In the genomic region with DNA sequence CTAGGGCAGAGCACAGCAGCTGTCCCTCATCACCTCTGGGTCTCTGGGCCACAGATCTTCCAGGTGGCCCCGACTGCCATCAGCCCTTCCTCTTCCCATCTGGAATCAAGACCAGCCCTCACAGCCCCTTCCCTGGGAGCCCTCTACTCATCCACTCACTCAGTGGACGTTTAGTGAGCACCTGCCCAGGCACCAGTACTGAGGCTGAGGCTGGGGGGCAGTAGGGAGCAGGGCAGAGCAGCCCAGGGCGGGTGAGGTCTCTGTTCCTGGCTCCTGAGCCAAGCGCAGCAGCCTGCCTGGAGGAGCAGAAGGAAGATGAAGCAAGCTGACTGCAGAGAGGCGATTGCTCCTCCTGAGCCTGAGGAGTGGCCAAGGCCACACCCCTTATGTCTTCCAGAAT, we compare ENCODE assay signal across 13 cellular contexts. TPM values are rescaled to one million over a fixed set of nuclear protein-coding genes. Genes with fewer than 3 reads are reported as not detected.
A peak's percentile ranks its signal among the peaks of the same experiment; 100 is the strongest.
DNase-seq lines count a peak whose midpoint lies in the region; ATAC-seq and TF ChIP-seq lines count a peak whose summit lies in the region.
"Had no signal": no experiment of that assay in that cellular context is flagged by ENCODE, and none has a peak within 500 bp of the region (broad histone marks: within the 10 kb centered on the region; RNA-seq: fewer than 3 reads in every experiment).

No MANE protein-coding gene starts in this region.

- H3K36me3 ChIP-seq in A673 (ENCODE audit: insufficient read depth, low read length, poor library complexity, severe bottlenecking) (no peaks in the 10 kb centered on the region), body of pancreas (replicated peaks in 1 of 2; ENCODE audit: insufficient read depth in 1 of 2, low read depth in 2 of 2) (no peaks in the 10 kb centered on the region)

- CTCF ChIA-PET in A673 (lab: Charles Lee): no interaction called here

- intact Hi-C loops in A673 (cut with micrococcal nuclease; ENCODE audit: unreplicated experiment) (loop anchor here (10.0 kb wide), 1 partner anchor 61 kb away; a partner anchor contains a TSS), body of pancreas (cut with DNase I) (no loop called here)

- POLR2A ChIA-PET in A673 (lab: Charles Lee; ENCODE audit: low non-redundant PET): no interaction called here

- 28 to 40% methylated on average over 2 to 5 of the region's 5 CpGs for WGBS in body of pancreas, 2 donors

- BruUV-seq in A673 (replicated peaks; lab: Mats Ljungman, UMichigan): no TSS peak

- no peak for TF ChIP-seq POLR2A in body of pancreas (IDR thresholded peaks at IDR 0.05)

- no peaks in the 10 kb centered on the region for H3K9me3 ChIP-seq in A673 (ENCODE audit: low read depth, low read length, poor library complexity, severe bottlenecking)
- no peaks in the 10 kb centered on the region for H3K9me3 ChIP-seq in body of pancreas

- TF ChIP-seq CTCF in GM12873 (IDR thresholded peaks at IDR 0.05; ENCODE audit: insufficient read depth, low read depth, low read length, missing control alignments) (peak; percentile 35), astrocyte of the cerebellum (IDR thresholded peaks at IDR 0.05; ENCODE audit: low read depth, low read length, missing control alignments) (peak; percentile 18), A673 (conservative IDR thresholded peaks at IDR 0.05; ENCODE audit: low read depth, low read length) (no peak), body of pancreas (IDR thresholded peaks at IDR 0.05) (no peak)

- in situ Hi-C loops in astrocyte of the cerebellum (cut with HindIII; ENCODE audit: low sequenced_read_pairs): no loop called here

- H3K4me3 ChIP-seq in astrocyte of the cerebellum (ENCODE audit: low read depth, low read length): no peak overlapping the region
- H3K4me3 ChIP-seq in A673 (ENCODE audit: low read depth, low read length, poor library complexity, severe bottlenecking): no peak overlapping the region
- H3K4me3 ChIP-seq in body of pancreas: no peak overlapping the region

- H3K27me3 ChIP-seq in A673 (replicated peaks; ENCODE audit: insufficient read depth, low read depth, low read length, poor library complexity) (no peaks in the 10 kb centered on the region), body of pancreas (no peaks in the 10 kb centered on the region)

- ATAC-seq in body of pancreas: no peak
- ATAC-seq: CD8-positive, alpha-beta T cell; effector memory CD8-positive, alpha-beta T cell; stimulated activated effector memory CD8-positive, alpha-beta T cell treated with anti-CD3 and anti-CD28 coated beads, Interleukin-12 subunit alpha, Interleukin-12 subunit beta, amount 100 ng/mL, for 72 hours had no signal

- DNase-seq in AG20443 (ENCODE audit: low spot score): peak; percentile 29
- DNase-seq in astrocyte of the cerebellum (ENCODE audit: low read depth): no peak
- DNase-seq in A673 (ENCODE audit: low spot score): no peak
- no peak for DNase-seq in body of pancreas
- no peak for DNase-seq in activated CD4-positive, alpha-beta T cell treated with anti-CD3 and anti-CD28 coated beads for 1 hour
- DNase-seq: effector memory CD8-positive, alpha-beta T cell; Kasumi-1 had no signal

- H3K4me1 ChIP-seq in A673 (ENCODE audit: insufficient read depth, low read length, poor library complexity, severe bottlenecking) (no peaks in the 10 kb centered on the region), body of pancreas (no peaks in the 10 kb centered on the region)

- H3K27ac ChIP-seq in A673 (ENCODE audit: low read depth, low read length, poor library complexity, severe bottlenecking): no peak overlapping the region
- no peak overlapping the region for H3K27ac ChIP-seq in body of pancreas

RNA-seq across cellular contexts. Expression of a gene that starts 5.5 kb away (rescaled TPM):
- total RNA-seq in A673 (2021): 7.8 and 11.5 TPM in 2 replicates
- 1 to 10 TPM; 2.9 to 3.6 TPM for total RNA-seq in body of pancreas

RNA-seq across cellular contexts. Expression of a gene that starts 21.8 kb away (rescaled TPM):
- 15.6 and 19.6 TPM in 2 replicates for total RNA-seq in A673 (2021)
- total RNA-seq in body of pancreas: 10 to 100 TPM; 47.0 to 84.7 TPM

RNA-seq across cellular contexts. Expression of a gene that starts 23.5 kb away (rescaled TPM):
- 47.6 and 51.4 TPM in 2 replicates for total RNA-seq in A673 (2021)
- total RNA-seq in body of pancreas: 100 to 1,000 TPM in 1 of 2 donors, 10 to 100 TPM in 1; 43.3 to 122 TPM

RNA-seq across cellular contexts. Expression of a gene that starts 27.9 kb away (rescaled TPM):
- total RNA-seq in A673 (2021) (19.2 and 28.3 TPM in 2 replicates), body of pancreas (10 to 100 TPM in 1 of 2 donors, 1 to 10 TPM in 1; 8.3 to 34.9 TPM)

RNA-seq across cellular contexts. Expression of a gene that starts 43.4 kb away (rescaled TPM):
- total RNA-seq in A673 (2021): not detected in 2 replicates
- not detected for total RNA-seq in body of pancreas
- total RNA-seq: CD8-positive, alpha-beta T cell; lung microvascular endothelial cell; omental fat pad; T-helper 2 cell treated with Interferon-gamma antibody and Interleukin-4, amounts not matched to agents 100 ng/mL and 5 ng/mL, for 36 hours had no signal

Comparison
In these comparisons a context has a peak if more than half of its experiments do, and no peak if none do; other contexts are left out.
1. CTCF ChIP-seq: peak in GM12873 (single experiment) and astrocyte of the cerebellum (single experiment); none in A673 (single experiment) and body of pancreas (0 of 7).